In genomic region chr17:73137376-73137775, GRCh38 we compare ENCODE assay signal across 23 cellular contexts. TPM values are rescaled to one million over a fixed set of nuclear protein-coding genes. Genes with fewer than 3 reads are reported as not detected.
"Had no signal": no experiment of that assay in that cellular context is flagged by ENCODE, and none has a peak within 500 bp of the region (broad histone marks: within the 10 kb centered on the region; RNA-seq: fewer than 3 reads in every experiment).

No MANE protein-coding gene starts in this region.

- FAIRE-seq: HTR-8/SVneo had no signal

- ATAC-seq: Panc1, PC-3 had no signal

- H3K9me2 ChIP-seq: SK-N-SH had no signal

- H3K27ac ChIP-seq: HL-60, RWPE1 had no signal

- H3K4me2 ChIP-seq: SK-N-SH had no signal

- H3K9ac ChIP-seq: SK-N-SH had no signal

- H3K9me3 ChIP-seq: SK-N-SH had no signal

- DNase-seq: Kasumi-1, KG1, MM.1S, NCI-H1092 treated with DMSO at 0.1 percent for 48 hours, NCI-H1436, NCI-H187, NCI-H2029, NCI-H2081 treated with DMSO at 0.1 percent for 48 hours, NCI-H2171, NCI-H226, NCI-H446, NCI-H510A, NCI-H524 treated with DMSO at 0.1 percent for 48 hours, NCI-H69, NCI-H774, PC-3, SHP77, SK-N-SH, SW 1271 had no signal

RNA-seq across cellular contexts. Expression of gene SSTR2, which starts 27.4 kb away (rescaled TPM):
- total RNA-seq: PC-3 had no signal
